In the genomic region with DNA sequence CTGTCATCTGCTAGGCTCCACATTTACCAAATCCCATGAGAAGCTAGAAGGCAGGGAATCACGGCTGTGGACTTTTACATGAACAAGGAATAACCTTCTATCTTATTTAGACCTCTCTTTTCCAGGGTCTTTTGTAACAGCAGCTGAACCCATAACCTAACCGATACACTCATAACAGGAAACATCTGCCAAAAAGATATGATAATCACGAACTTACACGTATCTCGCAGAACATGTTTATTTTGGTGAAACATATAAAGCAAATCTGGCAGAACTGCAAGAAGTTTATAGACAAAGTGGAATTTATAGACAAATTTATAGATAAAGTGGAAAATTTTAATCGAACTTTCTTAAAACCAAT, we compare ENCODE assay signal across 1 cellular context.
TF ChIP-seq lines count a peak whose summit lies in the region.

No MANE protein-coding gene starts in this region.

TF ChIP-seq in IMR-90, 13 proteins besides CTCF, POLR2A, EP300 and RAD21:
- no peak for TF ChIP-seq BHLHE40 (IDR thresholded peaks at IDR 0.05; ENCODE audit: low read depth, low read length)
- TF ChIP-seq MAFK (IDR thresholded peaks at IDR 0.05; ENCODE audit: low read depth, low read length), result no peak
- TF ChIP-seq RCOR1 (IDR thresholded peaks at IDR 0.05; ENCODE audit: insufficient replicate concordance, low read length), result no peak
- TF ChIP-seq NFE2L2 (IDR thresholded peaks at IDR 0.05; ENCODE audit: low read depth, low read length), result no peak
- TF ChIP-seq FOS (IDR thresholded peaks at IDR 0.05; ENCODE audit: low read depth, low read length), result no peak
- TF ChIP-seq USF2 (IDR thresholded peaks at IDR 0.05; ENCODE audit: low read depth, low read length), result no peak
- no peak for TF ChIP-seq RFX5 (IDR thresholded peaks at IDR 0.05; ENCODE audit: low read depth, low read length)
- no peak for TF ChIP-seq CHD1 (IDR thresholded peaks at IDR 0.05; ENCODE audit: low read depth, low read length)
- TF ChIP-seq CEBPB (IDR thresholded peaks at IDR 0.05; ENCODE audit: low read depth, low read length), result no peak
- no peak for TF ChIP-seq MXI1 (IDR thresholded peaks at IDR 0.05; ENCODE audit: borderline replicate concordance, low read depth, low read length)
- no peak for TF ChIP-seq MAZ (IDR thresholded peaks at IDR 0.05; ENCODE audit: borderline replicate concordance, low read depth, low read length)
- no peak for TF ChIP-seq ELK1 (IDR thresholded peaks at IDR 0.05; ENCODE audit: borderline replicate concordance, low read depth, low read length)
- no peak for TF ChIP-seq SMC3 (IDR thresholded peaks at IDR 0.05; ENCODE audit: low read depth, low read length)
